10 cellular contexts compared by ENCODE assay signal in the genomic region with DNA sequence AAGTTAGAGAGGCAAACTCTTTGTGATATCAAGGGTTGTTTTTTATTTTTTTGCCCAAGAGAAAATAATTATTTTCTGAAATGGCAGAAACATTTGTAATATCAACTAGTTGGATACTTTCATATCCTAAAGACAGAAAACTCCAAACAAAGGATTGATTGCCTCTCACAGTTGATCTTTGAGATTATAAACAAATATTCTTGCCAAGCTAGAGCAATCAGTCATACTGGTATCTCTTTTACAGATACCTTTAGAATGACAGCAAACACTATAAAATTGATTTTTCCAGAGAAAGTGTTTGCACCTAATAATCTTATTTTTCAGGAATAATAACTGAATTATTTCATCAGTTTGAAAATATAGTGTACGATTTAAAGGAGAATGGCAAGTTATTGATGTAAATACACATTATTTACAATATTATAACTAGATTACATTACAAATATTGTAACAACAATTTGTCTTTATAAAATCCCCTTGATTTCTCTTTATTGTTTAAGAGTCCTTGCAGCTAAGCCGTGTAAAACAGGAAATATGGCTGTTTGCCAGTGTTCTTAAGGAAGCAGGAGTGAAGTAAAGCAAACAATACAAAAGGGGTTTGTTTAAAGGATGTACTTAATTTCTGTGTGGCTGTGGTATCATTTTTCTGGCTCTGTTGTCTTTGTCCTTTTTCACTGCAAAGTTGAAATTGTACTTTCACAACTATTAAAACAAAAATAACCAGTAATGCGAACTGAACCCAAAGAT. TPM values are rescaled to one million over a fixed set of nuclear protein-coding genes. Genes with fewer than 3 reads are reported as not detected.
DNase-seq lines count a peak whose midpoint lies in the region; ATAC-seq, FAIRE-seq and TF ChIP-seq lines count a peak whose summit lies in the region.
"Had no signal": no experiment of that assay in that cellular context is flagged by ENCODE, and none has a peak within 500 bp of the region (broad histone marks: within the 10 kb centered on the region; RNA-seq: fewer than 3 reads in every experiment).

No MANE protein-coding gene starts in this region.

- H3K36me3 ChIP-seq in ascending aorta = no peaks in the 10 kb centered on the region

- no peak for ATAC-seq in GM18511 (IDR thresholded peaks at IDR 0.05; ENCODE audit: unreplicated experiment)

- H3K27ac ChIP-seq in ascending aorta = no peak overlapping the region

- FAIRE-seq in H54 (lab: Jason Lieb, UNC) = peak; percentile 45
- FAIRE-seq: colon, GM12891 had no signal

- DNase-seq in H54 (ENCODE audit: insufficient read length, low spot score) = no peak
- peak; percentile 86 for DNase-seq in NCI-H748 (lab: John Stamatoyannopoulos, UW; ENCODE audit: unreplicated experiment)
- DNase-seq in fibroblast of peridontal ligament (ENCODE audit: extremely low read depth) = peak; percentile 59
- DNase-seq in renal cortical epithelial cell (ENCODE audit: low read depth) = peak; percentile 86
- DNase-seq in ascending aorta (ENCODE audit: low spot score in 2 of 2) = no peak
- DNase-seq in activated CD4-positive, alpha-beta T cell treated with anti-CD3 and anti-CD28 coated beads for 1 hour = no peak
- DNase-seq: activated CD4-positive, alpha-beta T cell treated with anti-CD3 and anti-CD28 coated beads, Interleukin-2, amount 10 ng/mL, durations not matched to agents 24 days and 14 days had no signal

- intact Hi-C loops in ascending aorta (cut with DNase I) = no loop called here

- no peak overlapping the region for H3K4me3 ChIP-seq in ascending aorta

- no peaks in the 10 kb centered on the region for H3K27me3 ChIP-seq in ascending aorta

- no peak for TF ChIP-seq CTCF in ascending aorta (IDR thresholded peaks at IDR 0.05)

- H3K4me1 ChIP-seq in ascending aorta = peaks cover 0 to 2% of the 10 kb centered on the region in 2 donors

- no peaks in the 10 kb centered on the region for H3K9me3 ChIP-seq in ascending aorta

- no peak for TF ChIP-seq POLR2A in H54 (IDR thresholded peaks at IDR 0.05; ENCODE audit: low read depth, low read length)

RNA-seq across cellular contexts. Expression of a gene that starts 58.4 kb away (rescaled TPM):
- total RNA-seq in renal cortical epithelial cell (86.0 and 96.6 TPM in 2 replicates), ascending aorta (7.7 TPM)

Comparison
In these comparisons a context has a peak if more than half of its experiments do, and no peak if none do; other contexts are left out.
1. DNase-seq: peak in NCI-H748 (single experiment), fibroblast of peridontal ligament (single experiment) and renal cortical epithelial cell (single experiment); none in H54 (single experiment), ascending aorta (0 of 2) and activated CD4-positive, alpha-beta T cell treated with anti-CD3 and anti-CD28 coated beads for 1 hour (single experiment).
2. RNA of a gene that starts 58.4 kb away (total RNA-seq): 86.0 to 96.6 TPM in renal cortical epithelial cell; 7.7 TPM in ascending aorta (single experiment); every median in the first group is over 10 times any median in the second.